ENCODE assay signal across 26 cellular contexts in genomic region chr12:85798122-85798521, GRCh38. TPM values are rescaled to one million over a fixed set of nuclear protein-coding genes. Genes with fewer than 3 reads are reported as not detected.
"Had no signal": no experiment of that assay in that cellular context is flagged by ENCODE, and none has a peak within 500 bp of the region (broad histone marks: within the 10 kb centered on the region; RNA-seq: fewer than 3 reads in every experiment).

No MANE protein-coding gene starts in this region.

- H3K36me3 ChIP-seq: left lung, lower lobe of right lung, neural progenitor cell, ovary, prostate gland, suprapubic skin, thoracic aorta, tibial artery, upper lobe of right lung had no signal

- DNase-seq: hypothalamus; immature natural killer cell; kidney; left colon; left lung; lower lobe of right lung; mammary epithelial cell; mesenchymal stem cell; naive B cell; natural killer cell; nephron progenitor cell; ovary; retina; right cardiac atrium; stimulated activated CD4-positive, alpha-beta T cell treated with anti-CD3 and anti-CD28 coated beads, Interleukin-12 subunit alpha, Interleukin-12 subunit beta, amount 100 ng/mL, for 4 hours; stimulated activated CD4-positive, alpha-beta T cell treated with anti-CD3 and anti-CD28 coated beads, Interleukin-4, amount 100 ng/mL, for 24 hours; stimulated activated naive CD4-positive, alpha-beta T cell; tibial artery; trophoblast cell; upper lobe of right lung had no signal

- H3K4me2 ChIP-seq: neural progenitor cell had no signal

- H3K27ac ChIP-seq: left lung, lower lobe of right lung, neural progenitor cell, ovary, prostate gland, skin epidermis, suprapubic skin, thoracic aorta, tibial artery, upper lobe of right lung had no signal

- H3K27me3 ChIP-seq: left lung, neural progenitor cell, ovary, suprapubic skin, tibial artery, upper lobe of right lung had no signal

- H3K4me1 ChIP-seq: left lung, lower lobe of right lung, neural progenitor cell, prostate gland, upper lobe of right lung had no signal

- H3K9ac ChIP-seq: neural progenitor cell had no signal

- H3K4me3 ChIP-seq: left lung, lower lobe of right lung, neural progenitor cell, ovary, prostate gland, skin epidermis, suprapubic skin, thoracic aorta, tibial artery, upper lobe of right lung had no signal

RNA-seq across cellular contexts. Expression of gene RASSF9, which starts 38.1 kb away (rescaled TPM):
- total RNA-seq: mononuclear cell, natural killer cell had no signal
- polyA plus RNA-seq: immature natural killer cell had no signal
